Comparison of ENCODE assay signal across 1 cellular context in genomic region chr19:4007836-4008539, GRCh38.
TF ChIP-seq lines count a peak whose summit lies in the region.

No MANE protein-coding gene starts in this region.

TF ChIP-seq in WTC11, 78 proteins besides CTCF, POLR2A, EP300 and RAD21 (continued from another document):
- TF ChIP-seq ZNF232 (CRISPR knock-in tag; IDR thresholded peaks at IDR 0.05) (no peak), PRDM15 (CRISPR knock-in tag; IDR thresholded peaks at IDR 0.05) (no peak), KAT7 (CRISPR knock-in tag; IDR thresholded peaks at IDR 0.05; ENCODE audit: borderline replicate concordance) (no peak), TEAD4 (CRISPR knock-in tag; IDR thresholded peaks at IDR 0.05) (no peak)
